Comparison of ENCODE assay signal across 8 cellular contexts in the genomic region with DNA sequence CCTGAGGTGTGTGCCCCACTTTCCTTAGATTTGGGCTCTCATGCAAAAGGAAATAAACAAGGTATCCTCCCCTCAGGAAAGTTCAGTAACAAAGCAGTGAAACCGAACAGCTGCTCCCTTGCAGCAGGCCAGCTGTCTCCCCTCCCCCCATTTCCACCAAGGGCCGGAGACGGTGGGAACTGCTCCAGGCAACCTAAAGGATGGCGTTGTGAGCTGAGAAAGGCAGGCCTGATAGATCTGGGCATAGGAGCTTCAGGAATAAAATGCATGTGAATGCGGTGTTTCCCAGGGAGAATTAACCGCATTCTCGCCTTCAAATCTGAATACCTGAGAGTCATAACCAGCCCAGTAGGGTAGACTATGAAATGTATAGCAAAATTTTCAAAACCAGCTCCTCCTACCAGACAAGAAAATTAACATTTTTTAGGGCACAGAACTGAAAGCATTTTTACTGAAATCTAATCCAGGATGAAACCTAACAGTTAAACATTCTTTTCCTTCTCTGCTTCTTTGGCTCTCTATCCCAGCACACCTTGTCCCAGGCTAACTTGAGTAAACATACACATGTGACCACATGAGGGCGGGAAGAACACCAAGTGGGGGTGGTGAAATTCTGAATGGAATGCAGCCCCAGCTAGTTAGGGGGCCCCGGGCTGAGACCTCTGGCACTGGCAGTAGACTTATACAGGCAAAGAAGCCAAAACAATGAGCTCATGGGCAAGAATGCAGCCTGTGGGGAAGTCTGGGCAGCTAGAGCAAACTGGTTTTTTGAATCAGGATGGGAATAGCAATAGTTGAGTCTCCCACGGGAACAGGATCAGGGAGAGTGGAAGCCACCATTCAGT. TPM values are rescaled to one million over a fixed set of nuclear protein-coding genes. Genes with fewer than 3 reads are reported as not detected.
DNase-seq lines count a peak whose midpoint lies in the region; ATAC-seq and TF ChIP-seq lines count a peak whose summit lies in the region.

No MANE protein-coding gene starts in this region.

- H2AFZ ChIP-seq in MM.1S (ENCODE audit: low read length) = no peak overlapping the region

- CTCF ChIA-PET in CD4-positive, alpha-beta T cell (lab: Charles Lee) = interaction anchor here (0.7 to 14.2 kb wide), 7 partner anchors 6 to 59 kb away, joined by 3 to 183 read pairs (median 4); partner anchors contain the start of gene MCL1

- H4K20me1 ChIP-seq in MM.1S (ENCODE audit: insufficient read depth, low read length) = no peaks in the 10 kb centered on the region

- H3K27me3 Mint-ChIP-seq in CD4-positive, alpha-beta T cell = no peaks in the 10 kb centered on the region

- H3F3A ChIP-seq in MM.1S (ENCODE audit: insufficient read depth, low read length) = peaks cover 91% of the 10 kb centered on the region

- H3K4me2 ChIP-seq in MM.1S (ENCODE audit: low read depth, low read length) = peak overlapping the region; percentile 86

- peak overlapping the region; percentile 97 for H3K27ac ChIP-seq in CD4-positive, alpha-beta T cell (ENCODE audit: low read depth, low read length)
- H3K27ac ChIP-seq in MM.1S (ENCODE audit: low read length) (peak overlapping the region; percentile 92), VCaP (peak overlapping the region; percentile 97), ectodermal cell (ENCODE audit: insufficient read depth, low read depth, low read length, poor library complexity, severe bottlenecking) (peak overlapping the region; percentile 98), lower lobe of right lung (peak overlapping the region; percentile 99)

- no peaks in the 10 kb centered on the region for H3K27me3 ChIP-seq in CD4-positive, alpha-beta T cell (ENCODE audit: control insufficient read depth, insufficient read depth, low read length)
- H3K27me3 ChIP-seq in MM.1S (replicated peaks; ENCODE audit: insufficient read depth, low read length) = no peaks in the 10 kb centered on the region
- H3K27me3 ChIP-seq in ectodermal cell (ENCODE audit: control insufficient read depth, insufficient read depth, low read length, poor library complexity, severe bottlenecking) = no peaks in the 10 kb centered on the region
- no peaks in the 10 kb centered on the region for H3K27me3 ChIP-seq in lower lobe of right lung (ENCODE audit: low read depth)

- no peaks in the 10 kb centered on the region for H3K9me3 ChIP-seq in CD4-positive, alpha-beta T cell (ENCODE audit: control insufficient read depth, low read length)
- no peaks in the 10 kb centered on the region for H3K9me3 ChIP-seq in MM.1S (replicated peaks; ENCODE audit: insufficient read depth, low read length)
- H3K9me3 ChIP-seq in ectodermal cell (ENCODE audit: control insufficient read depth, low read length) = no peaks in the 10 kb centered on the region
- H3K9me3 ChIP-seq in lower lobe of right lung = no peaks in the 10 kb centered on the region

- H3K4me3 ChIP-seq in MM.1S (ENCODE audit: low read length) = peak overlapping the region; percentile 51
- H3K4me3 ChIP-seq in ectodermal cell (ENCODE audit: insufficient read depth, low read depth, low read length) = peak overlapping the region; percentile 19
- peak overlapping the region; percentile 51 for H3K4me3 ChIP-seq in lower lobe of right lung

- no peak for TF ChIP-seq CTCF in CD4-positive, alpha-beta T cell (IDR thresholded peaks at IDR 0.05)
- TF ChIP-seq CTCF in MM.1S (IDR thresholded peaks at IDR 0.05; ENCODE audit: low read length) = peak; percentile 25; the same call in 1 of the 2 replicates
- no peak for TF ChIP-seq CTCF in VCaP (conservative IDR thresholded peaks at IDR 0.05)
- TF ChIP-seq CTCF in lower lobe of right lung (IDR thresholded peaks at IDR 0.05) = no peak

- H3K4me1 ChIP-seq in MM.1S (ENCODE audit: low read length) (peaks cover 78% of the 10 kb centered on the region), ectodermal cell (ENCODE audit: control insufficient read depth, insufficient read depth, low read length) (peaks cover 34% of the 10 kb centered on the region), lower lobe of right lung (peaks cover 100% of the 10 kb centered on the region)

- peak; percentile 15 for ATAC-seq in CD4-positive, alpha-beta T cell (ENCODE audit: poor library complexity)
- ATAC-seq in GM19463 (IDR thresholded peaks at IDR 0.05; ENCODE audit: unreplicated experiment) (peak; percentile 6), lower lobe of right lung (peak; percentile 68 to 79), HG03521 (IDR thresholded peaks at IDR 0.05; ENCODE audit: unreplicated experiment) (no peak)
- peak; percentile 16 for ATAC-seq in stimulated activated naive CD8-positive, alpha-beta T cell treated with anti-CD3 and anti-CD28 coated beads, Interleukin-15, Interleukin-2, amounts not matched to agents 100 U/mL and 50 U/mL, for 24 hours

- 1% methylated on average over 10 of the region's 10 CpGs for WGBS in ectodermal cell, 2 experiments

- POLR2A ChIA-PET in CD4-positive, alpha-beta T cell (lab: Charles Lee) = interaction anchor here (0.6 to 15.4 kb wide), 22 partner anchors 3 to 681 kb away, joined by 3 to 1538 read pairs (median 4); partner anchors contain the start of genes ADAMTSL4, ENSA, FALEC and GOLPH3L

- H3K4me1 Mint-ChIP-seq in CD4-positive, alpha-beta T cell (ENCODE audit: low read depth) = peaks cover 92% of the 10 kb centered on the region

- H3K9ac ChIP-seq in MM.1S (ENCODE audit: low read length) = peak overlapping the region; percentile 60

- intact Hi-C loops in CD4-positive, alpha-beta T cell (cut with DNase I, micrococcal nuclease) = loop anchor here in 1 of 2 experiments (1.0 kb wide), 1 partner anchor 9 kb away; no protein-coding TSS in a partner anchor
- intact Hi-C loops in lower lobe of right lung (cut with DNase I) = no loop called here

- H3K4me3 Mint-ChIP-seq in CD4-positive, alpha-beta T cell = peak overlapping the region; percentile 83

- DNase-seq in CD4-positive, alpha-beta T cell = peak in 2 of 10 experiments; percentile 58 to 68
- DNase-seq in MM.1S (peak; percentile 79), lower lobe of right lung (peak; percentile 91)
- peak; percentile 66 for DNase-seq in stimulated activated naive CD8-positive, alpha-beta T cell treated with anti-CD3 and anti-CD28 coated beads, Interleukin-15, Interleukin-2, amounts not matched to agents 100 U/mL and 50 U/mL, for 24 hours

- H3K36me3 Mint-ChIP-seq in CD4-positive, alpha-beta T cell (ENCODE audit: low read depth) = peaks cover 54% of the 10 kb centered on the region

- H3K36me3 ChIP-seq in MM.1S (replicated peaks; ENCODE audit: insufficient read depth, low read length) (no peaks in the 10 kb centered on the region), ectodermal cell (ENCODE audit: control insufficient read depth, insufficient read depth, low read length) (peaks cover 13% of the 10 kb centered on the region), lower lobe of right lung (peaks cover 25% of the 10 kb centered on the region)

- no peaks in the 10 kb centered on the region for H3K9me3 Mint-ChIP-seq in CD4-positive, alpha-beta T cell

- peaks cover 48% of the 10 kb centered on the region for H3K79me2 ChIP-seq in MM.1S (ENCODE audit: low read length)

- H3K9me2 ChIP-seq in MM.1S (replicated peaks; ENCODE audit: insufficient read depth, low read length) = no peaks in the 10 kb centered on the region

- peak overlapping the region; percentile 98 for H3K27ac Mint-ChIP-seq in CD4-positive, alpha-beta T cell

RNA-seq across cellular contexts. Expression of gene MCL1, which starts 11.5 kb away (rescaled TPM):
- total RNA-seq in CD4-positive, alpha-beta T cell = 100 to 1,000 TPM; 737 to 747 TPM
- 165 TPM for polyA plus RNA-seq in ectodermal cell (2013, experiment 1 of 4)
- polyA plus RNA-seq in ectodermal cell (2013, experiment 2 of 4) = 171 TPM
- polyA plus RNA-seq in ectodermal cell (2013, experiment 3 of 4) = 114 TPM
- polyA plus RNA-seq in ectodermal cell (2013, experiment 4 of 4) = 126 TPM
- total RNA-seq in lower lobe of right lung = 387 TPM

RNA-seq across cellular contexts. Expression of gene ADAMTSL4, which starts 18.7 kb away (rescaled TPM):
- under 1 TPM; 0.16 to 0.22 TPM for total RNA-seq in CD4-positive, alpha-beta T cell
- 0.37 TPM for polyA plus RNA-seq in ectodermal cell (2013, experiment 1 of 4)
- polyA plus RNA-seq in ectodermal cell (2013, experiment 2 of 4) = 0.75 TPM
- polyA plus RNA-seq in ectodermal cell (2013, experiment 3 of 4) = 0.64 TPM
- polyA plus RNA-seq in ectodermal cell (2013, experiment 4 of 4) = 0.57 TPM
- 164 TPM for total RNA-seq in lower lobe of right lung

RNA-seq across cellular contexts. Expression of gene FALEC, which starts 52.4 kb away (rescaled TPM):
- total RNA-seq in CD4-positive, alpha-beta T cell = not detected
- 1.2 TPM for polyA plus RNA-seq in ectodermal cell (2013, experiment 1 of 4)
- polyA plus RNA-seq in ectodermal cell (2013, experiment 2 of 4) = 1.5 TPM
- 1.2 TPM for polyA plus RNA-seq in ectodermal cell (2013, experiment 3 of 4)
- 0.65 TPM for polyA plus RNA-seq in ectodermal cell (2013, experiment 4 of 4)
- total RNA-seq in lower lobe of right lung = not detected

Comparison
In these comparisons a context has a peak if more than half of its experiments do, and no peak if none do; other contexts are left out.
1. RNA of gene ADAMTSL4, which starts 18.7 kb away (total RNA-seq): 164 TPM in lower lobe of right lung (single experiment); 0.16 to 0.22 TPM in CD4-positive, alpha-beta T cell; every median in the first group is over 100 times any median in the second.
2. Peak in every context shown above with its lines, with median percentiles within 50 percentile points of each other: H3K27ac ChIP-seq and H3K4me3 ChIP-seq.